Comparison of ENCODE assay signal across 8 cellular contexts in genomic region chr15:23035964-23036566, GRCh38. TPM values are rescaled to one million over a fixed set of nuclear protein-coding genes. Genes with fewer than 3 reads are reported as not detected.
DNase-seq lines count a peak whose midpoint lies in the region; ATAC-seq and TF ChIP-seq lines count a peak whose summit lies in the region.

No MANE protein-coding gene starts in this region.

- H3K36me3 ChIP-seq in HEK293 (ENCODE audit: control insufficient read depth in 2 of 2, insufficient read depth in 1 of 2, low read length in 2 of 2) (peaks cover 13 to 51% of the 10 kb centered on the region in 2 experiments; a peak in 2 of 3 replicates), SK-N-SH (replicated peaks in 1 of 2; ENCODE audit: control insufficient read depth in 1 of 2, insufficient read depth in 2 of 2, low read length in 1 of 2) (peaks cover 30 to 37% of the 10 kb centered on the region in 2 experiments), body of pancreas (replicated peaks in 1 of 2; ENCODE audit: insufficient read depth in 1 of 2, low read depth in 2 of 2) (peaks cover 0 to 9% of the 10 kb centered on the region in 2 donors)

- CTCF ChIA-PET in HEK293 (lab: Yijun Ruan, JAX) (interaction anchor here (0.6 to 1.6 kb wide), 13 partner anchors 9 to 488 kb away, joined by 3 to 14 read pairs (median 4); no protein-coding TSS in a partner anchor), SK-N-SH (lab: Yijun Ruan, JAX) (interaction anchor here (0.6 to 2.2 kb wide), 17 partner anchors 9 to 452 kb away, joined by 3 to 8 read pairs (median 5); no protein-coding TSS in a partner anchor)

- TF ChIP-seq EP300 in SK-N-SH (IDR thresholded peaks at IDR 0.05; ENCODE audit: borderline replicate concordance in 1 of 2, low read depth in 1 of 2, low read length in 1 of 2) = no peak

- no peaks in the 10 kb centered on the region for H3K9me3 ChIP-seq in HEK293 (ENCODE audit: control insufficient read depth, insufficient read depth, low read depth, low read length)
- H3K9me3 ChIP-seq in SK-N-SH = no peaks in the 10 kb centered on the region
- H3K9me3 ChIP-seq in body of pancreas = no peaks in the 10 kb centered on the region

- H3F3A ChIP-seq in SK-N-SH (replicated peaks; ENCODE audit: insufficient read depth) = no peaks in the 10 kb centered on the region

- TF ChIP-seq POLR2A in body of pancreas (IDR thresholded peaks at IDR 0.05) = no peak

- TF ChIP-seq CTCF in HEK293 (tag by site-specific recombination; IDR thresholded peaks at IDR 0.05) = no peak
- TF ChIP-seq CTCF in SK-N-SH (IDR thresholded peaks at IDR 0.05) = peak; percentile 74
- peak in 6 of 7 experiments; percentile 42 to 65 (median 56) for TF ChIP-seq CTCF in body of pancreas (IDR thresholded peaks at IDR 0.05)

- no peak overlapping the region for H2AFZ ChIP-seq in SK-N-SH (ENCODE audit: low read depth)

- 36% methylated on average over 5 of the region's 5 CpGs for WGBS in SK-N-SH (ENCODE audit: low lambda C conversion rate)
- WGBS in body of pancreas, 2 donors = 42 to 43% methylated on average over 5 of the region's 5 CpGs

- POLR2A ChIA-PET in HEK293 (lab: Yijun Ruan, JAX) = interaction anchor here (0.6 kb wide), 1 partner anchor 11 kb away, joined by 3 read pairs; no protein-coding TSS in a partner anchor
- POLR2A ChIA-PET in SK-N-SH (lab: Yijun Ruan, JAX) = interaction anchor here (0.5 kb wide), 1 partner anchor 9 kb away, joined by 3 read pairs; no protein-coding TSS in a partner anchor

- TF ChIP-seq RAD21 in SK-N-SH (IDR thresholded peaks at IDR 0.05; ENCODE audit: low read length) = peak; percentile 52

- H3K79me2 ChIP-seq in SK-N-SH (ENCODE audit: insufficient read depth) = peaks cover 18% of the 10 kb centered on the region

- ATAC-seq in body of pancreas (no peak), HG02870 (IDR thresholded peaks at IDR 0.05; ENCODE audit: unreplicated experiment) (no peak)

- intact Hi-C loops in body of pancreas (cut with DNase I) = no loop called here

- H3K9ac ChIP-seq in SK-N-SH = no peak overlapping the region

- H3K27me3 ChIP-seq in SK-N-SH (ENCODE audit: insufficient read depth) (no peaks in the 10 kb centered on the region), body of pancreas (no peaks in the 10 kb centered on the region)

- no peak overlapping the region for H3K4me2 ChIP-seq in SK-N-SH

- DNase-seq in NCI-H1105 treated with DMSO at 0.1 percent for 48 hours (lab: John Stamatoyannopoulos, UW) = peak; percentile 10
- DNase-seq in NCI-H1105 (lab: John Stamatoyannopoulos, UW) = no peak
- peak; percentile 73 for DNase-seq in SK-N-SH
- peak; percentile 51 to 68 (median 60) for DNase-seq in body of pancreas
- DNase-seq in kidney tubule cell (ENCODE audit: low spot score) = peak; percentile 65
- DNase-seq in stimulated activated CD8-positive, alpha-beta memory T cell treated with anti-CD3 and anti-CD28 coated beads, Interleukin-7, amount 100 ng/mL, for 24 hours (ENCODE audit: low read depth) = peak; percentile 22

- no peaks in the 10 kb centered on the region for H4K20me1 ChIP-seq in SK-N-SH (ENCODE audit: insufficient read depth)

- H3K4me3 ChIP-seq in HEK293 (ENCODE audit: low read depth, low read length) (no peak overlapping the region), SK-N-SH (ENCODE audit: low read depth in 2 of 2, low read length in 1 of 2) (no peak overlapping the region), body of pancreas (no peak overlapping the region)

- no peaks in the 10 kb centered on the region for H3K9me2 ChIP-seq in SK-N-SH

- no peak overlapping the region for H3K27ac ChIP-seq in HEK293 (ENCODE audit: extremely low read depth, low read depth, low read length)
- no peak overlapping the region for H3K27ac ChIP-seq in SK-N-SH (ENCODE audit: low read depth in 2 of 2, low read length in 1 of 2)
- no peak overlapping the region for H3K27ac ChIP-seq in body of pancreas

- H3K4me1 ChIP-seq in HEK293 (ENCODE audit: control insufficient read depth, insufficient read depth, low read length) (no peaks in the 10 kb centered on the region), SK-N-SH (ENCODE audit: control insufficient read depth in 1 of 2, insufficient read depth in 2 of 2, low read depth in 1 of 2, low read length in 1 of 2) (peaks cover 0 to 5% of the 10 kb centered on the region in 2 experiments; a peak in 2 of 4 replicates), body of pancreas (peaks cover 28% of the 10 kb centered on the region)

TF ChIP-seq in HEK293, 187 proteins besides CTCF, POLR2A, EP300 and RAD21:
- TF ChIP-seq KLF1 (tag by site-specific recombination; IDR thresholded peaks at IDR 0.05) = 0 out of 2 replicates have a peak, but pooled peaks have one; percentile 18
- TF ChIP-seq ZNF670 (tag by site-specific recombination; IDR thresholded peaks at IDR 0.05; ENCODE audit: low read depth) = no peak

TF ChIP-seq in SK-N-SH, 30 proteins besides CTCF, POLR2A, EP300 and RAD21:
- TF ChIP-seq TCF12 (IDR thresholded peaks at IDR 0.05) (no peak), MXI1 (IDR thresholded peaks at IDR 0.05; ENCODE audit: low read depth, low read length) (0 out of 2 replicates have a peak, but pooled peaks have one; percentile 30), SMC3 (IDR thresholded peaks at IDR 0.05; ENCODE audit: low read depth, low read length) (peak; percentile 22; the same call in 1 of the 2 replicates), GABPA (IDR thresholded peaks at IDR 0.05; ENCODE audit: low read depth) (no peak), IRF3 (IDR thresholded peaks at IDR 0.05; ENCODE audit: low read depth, low read length) (no peak)

RNA-seq across cellular contexts. Expression of gene TUBGCP5, which starts 3.3 kb away (rescaled TPM):
- 8.7 and 11.8 TPM in 2 replicates for polyA plus RNA-seq in SK-N-SH (2012; rRNA removed)
- 9.8 and 10.1 TPM in 2 replicates for polyA plus RNA-seq in SK-N-SH (2012; cell fraction: cytosol; rRNA removed)
- polyA plus RNA-seq in SK-N-SH (2012; cell fraction: nucleus; rRNA removed) = 14.7 and 20.2 TPM in 2 replicates
- total RNA-seq in body of pancreas = 10 to 100 TPM; 12.2 to 12.7 TPM

RNA-seq across cellular contexts. Expression of gene CYFIP1, which starts 55.9 kb away (rescaled TPM):
- polyA plus RNA-seq in SK-N-SH (2012; rRNA removed) = 53.4 and 53.6 TPM in 2 replicates
- polyA plus RNA-seq in SK-N-SH (2012; cell fraction: cytosol; rRNA removed) = 41.6 and 51.6 TPM in 2 replicates
- polyA plus RNA-seq in SK-N-SH (2012; cell fraction: nucleus; rRNA removed) = 98.1 and 111 TPM in 2 replicates
- 10 to 100 TPM; 68.5 to 68.6 TPM for total RNA-seq in body of pancreas
